ENCODE assay signal across 1 cellular context in the genomic region with DNA sequence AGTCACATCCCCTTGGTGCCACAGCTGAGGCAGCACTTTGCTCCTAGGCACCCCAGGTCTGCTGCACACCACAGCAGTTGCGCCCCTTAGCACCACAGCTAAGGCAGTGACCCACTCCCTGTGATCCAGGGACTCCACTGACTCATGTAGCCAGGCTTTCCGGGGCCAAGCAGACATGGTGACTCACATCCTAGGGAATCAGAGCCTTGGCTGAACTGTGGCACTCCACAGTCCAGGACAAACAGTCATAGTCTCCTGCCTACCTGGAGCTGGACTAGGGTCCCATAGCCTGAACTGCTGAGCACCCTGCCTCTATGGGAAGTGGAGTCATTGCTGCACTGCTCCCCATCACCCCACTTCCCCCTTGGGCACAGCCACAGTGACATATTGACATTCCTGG.
TF ChIP-seq lines count a peak whose summit lies in the region.

No MANE protein-coding gene starts in this region.

TF ChIP-seq in SK-N-SH treated with all-trans-retinoic acid at 6 μM for 48 hours, 23 proteins besides CTCF, POLR2A, EP300 and RAD21 (continued from another document):
- TF ChIP-seq POU6F1 (CRISPR knock-in tag; IDR thresholded peaks at IDR 0.05; ENCODE audit: borderline replicate concordance, low read depth) (no peak), TOX (CRISPR knock-in tag; IDR thresholded peaks at IDR 0.05; ENCODE audit: borderline replicate concordance) (no peak), ZNF70 (CRISPR knock-in tag; IDR thresholded peaks at IDR 0.05) (no peak), ZFP3 (CRISPR knock-in tag; IDR thresholded peaks at IDR 0.05) (no peak), ZNF565 (CRISPR knock-in tag; conservative IDR thresholded peaks at IDR 0.05; ENCODE audit: low read depth) (no peak), ARNTL (CRISPR knock-in tag; IDR thresholded peaks at IDR 0.05; ENCODE audit: borderline replicate concordance, low read depth) (no peak)
